ENCODE assay signal across 1 cellular context in genomic region chr2:238203104-238203972, GRCh38.
A peak's percentile ranks its signal among the peaks of the same experiment; 100 is the strongest.
TF ChIP-seq lines count a peak whose summit lies in the region.

Gene ILKAP, minus strand, starts transcription at chr2:238203695. Its CDS starts 142 bp downstream, at chr2:238203553.

TF ChIP-seq in A549, 52 proteins besides CTCF, POLR2A, EP300 and RAD21 (continued from another document):
- TF ChIP-seq MAX (IDR thresholded peaks at IDR 0.05) (peak; percentile 70), ZC3H11A (IDR thresholded peaks at IDR 0.05) (no peak), USF2 (IDR thresholded peaks at IDR 0.05) (no peak), CBX2 (IDR thresholded peaks at IDR 0.05; ENCODE audit: borderline replicate concordance, low read depth) (no peak), ESRRA (IDR thresholded peaks at IDR 0.05; ENCODE audit: borderline replicate concordance, low read length) (no peak), EHF (CRISPR knock-in tag; IDR thresholded peaks at IDR 0.05) (peak; percentile 55; the same call in 1 of the 2 replicates), REST (IDR thresholded peaks at IDR 0.05) (no peak), JUNB (IDR thresholded peaks at IDR 0.05) (no peak), CEBPB (IDR thresholded peaks at IDR 0.05) (no peak)
